In the genomic region with DNA sequence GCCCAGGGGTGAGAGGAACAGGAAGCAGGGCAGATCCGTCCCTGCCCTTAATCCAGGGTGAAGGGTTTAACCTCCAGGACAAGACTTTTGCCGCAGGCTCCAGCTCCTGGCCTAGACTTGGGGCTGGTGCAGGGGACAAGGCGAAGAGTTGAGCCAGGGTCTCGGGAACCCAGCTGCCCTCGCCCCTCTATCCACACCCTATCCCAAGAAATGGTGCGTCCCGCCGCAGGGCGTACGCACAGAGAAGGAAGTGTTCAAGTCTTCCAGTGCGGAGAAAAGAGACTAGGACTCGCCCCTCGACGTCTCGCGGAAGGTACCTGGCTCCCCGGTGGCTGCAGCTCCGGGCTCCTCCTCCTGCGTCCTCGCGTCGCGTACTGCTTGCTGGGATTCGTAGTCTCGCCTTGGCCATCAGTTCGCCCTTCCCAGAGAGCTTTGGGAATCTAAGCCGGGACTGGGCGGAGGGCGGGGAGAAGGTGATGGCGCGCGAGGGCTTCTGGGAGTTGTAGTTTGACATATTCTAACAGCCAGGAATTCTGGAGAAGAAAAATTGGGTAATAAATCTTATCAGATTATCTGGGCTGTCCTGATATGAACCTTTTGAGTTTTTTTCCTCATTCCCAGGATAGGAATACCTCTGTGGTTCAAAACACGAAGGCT, we compare ENCODE assay signal across 1 cellular context.
TF ChIP-seq lines count a peak whose summit lies in the region.

TSS of gene ZMAT5 (minus strand) at position 376 of the 657 bp plus-strand sequence. CDS start 18,463 bp downstream, outside the sequence.

TF ChIP-seq in WTC11, 78 proteins besides CTCF, POLR2A, EP300 and RAD21 (continued from another document and continues in another):
- TF ChIP-seq FOXP1 (CRISPR knock-in tag; IDR thresholded peaks at IDR 0.05; ENCODE audit: borderline replicate concordance) (no peak), EMX1 (CRISPR knock-in tag; IDR thresholded peaks at IDR 0.05) (no peak), KAT7 (CRISPR knock-in tag; IDR thresholded peaks at IDR 0.05; ENCODE audit: borderline replicate concordance) (0 out of 2 replicates have a peak, but pooled peaks have one; percentile 67), NR1H2 (CRISPR knock-in tag; IDR thresholded peaks at IDR 0.05) (no peak), TCF7 (CRISPR knock-in tag; IDR thresholded peaks at IDR 0.05; ENCODE audit: low read depth) (no peak), ZBTB21 (CRISPR knock-in tag; IDR thresholded peaks at IDR 0.05; ENCODE audit: borderline replicate concordance) (no peak), ERG (CRISPR knock-in tag; IDR thresholded peaks at IDR 0.05) (no peak), IRF2 (CRISPR knock-in tag; IDR thresholded peaks at IDR 0.05; ENCODE audit: borderline replicate concordance, low read depth) (no peak), ZNF317 (CRISPR knock-in tag; IDR thresholded peaks at IDR 0.05; ENCODE audit: borderline replicate concordance, low read depth) (no peak), ZNF219 (CRISPR knock-in tag; IDR thresholded peaks at IDR 0.05; ENCODE audit: borderline replicate concordance) (no peak), CDX4 (CRISPR knock-in tag; IDR thresholded peaks at IDR 0.05; ENCODE audit: borderline replicate concordance) (no peak), ATF1 (CRISPR knock-in tag; IDR thresholded peaks at IDR 0.05) (no peak), NFATC4 (CRISPR knock-in tag; IDR thresholded peaks at IDR 0.05) (no peak), CREB1 (CRISPR knock-in tag; IDR thresholded peaks at IDR 0.05) (no peak), USF1 (CRISPR knock-in tag; IDR thresholded peaks at IDR 0.05) (no peak), SMAD4 (CRISPR knock-in tag; IDR thresholded peaks at IDR 0.05) (no peak), ZNF396 (CRISPR knock-in tag; IDR thresholded peaks at IDR 0.05; ENCODE audit: borderline replicate concordance) (no peak), NR3C1 (CRISPR knock-in tag; conservative IDR thresholded peaks at IDR 0.05; ENCODE audit: low read depth) (no peak), GABPB1 (CRISPR knock-in tag; IDR thresholded peaks at IDR 0.05) (peak; percentile 29; the same call in 1 of the 2 replicates), FOXK1 (CRISPR knock-in tag; IDR thresholded peaks at IDR 0.05) (peak; percentile 14; the same call in 1 of the 2 replicates), ZNF532 (CRISPR knock-in tag; IDR thresholded peaks at IDR 0.05; ENCODE audit: borderline replicate concordance) (no peak), FOXJ3 (CRISPR knock-in tag; IDR thresholded peaks at IDR 0.05; ENCODE audit: borderline replicate concordance) (no peak), MYBL2 (CRISPR knock-in tag; IDR thresholded peaks at IDR 0.05) (no peak), ZNF121 (CRISPR knock-in tag; IDR thresholded peaks at IDR 0.05) (no peak), GTF2I (CRISPR knock-in tag; conservative IDR thresholded peaks at IDR 0.05) (no peak)
- TF ChIP-seq, protein P1, sequence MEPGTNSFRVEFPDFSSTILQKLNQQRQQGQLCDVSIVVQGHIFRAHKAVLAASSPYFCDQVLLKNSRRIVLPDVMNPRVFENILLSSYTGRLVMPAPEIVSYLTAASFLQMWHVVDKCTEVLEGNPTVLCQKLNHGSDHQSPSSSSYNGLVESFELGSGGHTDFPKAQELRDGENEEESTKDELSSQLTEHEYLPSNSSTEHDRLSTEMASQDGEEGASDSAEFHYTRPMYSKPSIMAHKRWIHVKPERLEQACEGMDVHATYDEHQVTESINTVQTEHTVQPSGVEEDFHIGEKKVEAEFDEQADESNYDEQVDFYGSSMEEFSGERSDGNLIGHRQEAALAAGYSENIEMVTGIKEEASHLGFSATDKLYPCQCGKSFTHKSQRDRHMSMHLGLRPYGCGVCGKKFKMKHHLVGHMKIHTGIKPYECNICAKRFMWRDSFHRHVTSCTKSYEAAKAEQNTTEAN (CRISPR knock-in tag; IDR thresholded peaks at IDR 0.05): no peak
- TF ChIP-seq, protein P2, sequence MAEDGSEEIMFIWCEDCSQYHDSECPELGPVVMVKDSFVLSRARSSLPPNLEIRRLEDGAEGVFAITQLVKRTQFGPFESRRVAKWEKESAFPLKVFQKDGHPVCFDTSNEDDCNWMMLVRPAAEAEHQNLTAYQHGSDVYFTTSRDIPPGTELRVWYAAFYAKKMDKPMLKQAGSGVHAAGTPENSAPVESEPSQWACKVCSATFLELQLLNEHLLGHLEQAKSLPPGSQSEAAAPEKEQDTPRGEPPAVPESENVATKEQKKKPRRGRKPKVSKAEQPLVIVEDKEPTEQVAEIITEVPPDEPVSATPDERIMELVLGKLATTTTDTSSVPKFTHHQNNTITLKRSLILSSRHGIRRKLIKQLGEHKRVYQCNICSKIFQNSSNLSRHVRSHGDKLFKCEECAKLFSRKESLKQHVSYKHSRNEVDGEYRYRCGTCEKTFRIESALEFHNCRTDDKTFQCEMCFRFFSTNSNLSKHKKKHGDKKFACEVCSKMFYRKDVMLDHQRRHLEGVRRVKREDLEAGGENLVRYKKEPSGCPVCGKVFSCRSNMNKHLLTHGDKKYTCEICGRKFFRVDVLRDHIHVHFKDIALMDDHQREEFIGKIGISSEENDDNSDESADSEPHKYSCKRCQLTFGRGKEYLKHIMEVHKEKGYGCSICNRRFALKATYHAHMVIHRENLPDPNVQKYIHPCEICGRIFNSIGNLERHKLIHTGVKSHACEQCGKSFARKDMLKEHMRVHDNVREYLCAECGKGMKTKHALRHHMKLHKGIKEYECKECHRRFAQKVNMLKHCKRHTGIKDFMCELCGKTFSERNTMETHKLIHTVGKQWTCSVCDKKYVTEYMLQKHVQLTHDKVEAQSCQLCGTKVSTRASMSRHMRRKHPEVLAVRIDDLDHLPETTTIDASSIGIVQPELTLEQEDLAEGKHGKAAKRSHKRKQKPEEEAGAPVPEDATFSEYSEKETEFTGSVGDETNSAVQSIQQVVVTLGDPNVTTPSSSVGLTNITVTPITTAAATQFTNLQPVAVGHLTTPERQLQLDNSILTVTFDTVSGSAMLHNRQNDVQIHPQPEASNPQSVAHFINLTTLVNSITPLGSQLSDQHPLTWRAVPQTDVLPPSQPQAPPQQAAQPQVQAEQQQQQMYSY (CRISPR knock-in tag; IDR thresholded peaks at IDR 0.05): no peak
- TF ChIP-seq, protein P3, sequence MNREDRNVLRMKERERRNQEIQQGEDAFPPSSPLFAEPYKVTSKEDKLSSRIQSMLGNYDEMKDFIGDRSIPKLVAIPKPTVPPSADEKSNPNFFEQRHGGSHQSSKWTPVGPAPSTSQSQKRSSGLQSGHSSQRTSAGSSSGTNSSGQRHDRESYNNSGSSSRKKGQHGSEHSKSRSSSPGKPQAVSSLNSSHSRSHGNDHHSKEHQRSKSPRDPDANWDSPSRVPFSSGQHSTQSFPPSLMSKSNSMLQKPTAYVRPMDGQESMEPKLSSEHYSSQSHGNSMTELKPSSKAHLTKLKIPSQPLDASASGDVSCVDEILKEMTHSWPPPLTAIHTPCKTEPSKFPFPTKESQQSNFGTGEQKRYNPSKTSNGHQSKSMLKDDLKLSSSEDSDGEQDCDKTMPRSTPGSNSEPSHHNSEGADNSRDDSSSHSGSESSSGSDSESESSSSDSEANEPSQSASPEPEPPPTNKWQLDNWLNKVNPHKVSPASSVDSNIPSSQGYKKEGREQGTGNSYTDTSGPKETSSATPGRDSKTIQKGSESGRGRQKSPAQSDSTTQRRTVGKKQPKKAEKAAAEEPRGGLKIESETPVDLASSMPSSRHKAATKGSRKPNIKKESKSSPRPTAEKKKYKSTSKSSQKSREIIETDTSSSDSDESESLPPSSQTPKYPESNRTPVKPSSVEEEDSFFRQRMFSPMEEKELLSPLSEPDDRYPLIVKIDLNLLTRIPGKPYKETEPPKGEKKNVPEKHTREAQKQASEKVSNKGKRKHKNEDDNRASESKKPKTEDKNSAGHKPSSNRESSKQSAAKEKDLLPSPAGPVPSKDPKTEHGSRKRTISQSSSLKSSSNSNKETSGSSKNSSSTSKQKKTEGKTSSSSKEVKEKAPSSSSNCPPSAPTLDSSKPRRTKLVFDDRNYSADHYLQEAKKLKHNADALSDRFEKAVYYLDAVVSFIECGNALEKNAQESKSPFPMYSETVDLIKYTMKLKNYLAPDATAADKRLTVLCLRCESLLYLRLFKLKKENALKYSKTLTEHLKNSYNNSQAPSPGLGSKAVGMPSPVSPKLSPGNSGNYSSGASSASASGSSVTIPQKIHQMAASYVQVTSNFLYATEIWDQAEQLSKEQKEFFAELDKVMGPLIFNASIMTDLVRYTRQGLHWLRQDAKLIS (CRISPR knock-in tag; IDR thresholded peaks at IDR 0.05; ENCODE audit: borderline replicate concordance): no peak
- TF ChIP-seq, protein P4, sequence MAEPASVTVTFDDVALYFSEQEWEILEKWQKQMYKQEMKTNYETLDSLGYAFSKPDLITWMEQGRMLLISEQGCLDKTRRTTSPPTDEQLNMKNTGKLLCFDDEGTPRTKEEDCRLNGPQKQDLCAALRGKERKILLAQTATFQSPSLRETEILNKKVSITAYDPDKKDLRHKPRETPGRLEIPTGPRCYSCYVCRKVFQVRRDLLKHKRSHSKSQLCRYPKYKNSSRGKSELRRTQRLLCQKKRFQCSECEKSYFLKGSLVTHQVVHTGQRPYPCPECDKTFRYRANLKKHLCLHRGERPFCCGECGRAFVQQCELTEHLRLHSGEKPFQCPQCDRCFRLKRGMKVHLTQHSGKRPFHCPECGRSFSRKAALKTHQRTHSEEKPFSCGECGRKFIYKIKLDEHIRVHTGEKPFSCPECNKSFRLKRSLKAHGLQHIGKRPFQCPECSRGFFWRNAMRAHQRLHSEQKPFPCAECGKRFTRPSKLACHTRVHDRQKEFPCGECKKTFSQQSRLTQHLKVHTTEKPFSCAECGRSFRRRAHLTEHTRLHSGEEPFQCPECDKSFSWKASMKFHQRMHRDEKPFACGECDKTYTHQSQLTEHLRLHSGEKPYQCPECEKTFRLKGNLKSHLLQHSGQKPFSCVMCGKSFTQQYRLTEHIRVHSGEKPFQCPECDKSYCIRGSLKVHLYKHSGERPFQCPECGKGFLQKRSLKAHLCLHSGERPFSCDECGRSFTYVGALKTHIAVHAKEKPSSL (CRISPR knock-in tag; conservative IDR thresholded peaks at IDR 0.05): no peak
- TF ChIP-seq, protein P5, sequence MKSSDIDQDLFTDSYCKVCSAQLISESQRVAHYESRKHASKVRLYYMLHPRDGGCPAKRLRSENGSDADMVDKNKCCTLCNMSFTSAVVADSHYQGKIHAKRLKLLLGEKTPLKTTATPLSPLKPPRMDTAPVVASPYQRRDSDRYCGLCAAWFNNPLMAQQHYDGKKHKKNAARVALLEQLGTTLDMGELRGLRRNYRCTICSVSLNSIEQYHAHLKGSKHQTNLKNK (CRISPR knock-in tag; IDR thresholded peaks at IDR 0.05): no peak
